In the genomic region with DNA sequence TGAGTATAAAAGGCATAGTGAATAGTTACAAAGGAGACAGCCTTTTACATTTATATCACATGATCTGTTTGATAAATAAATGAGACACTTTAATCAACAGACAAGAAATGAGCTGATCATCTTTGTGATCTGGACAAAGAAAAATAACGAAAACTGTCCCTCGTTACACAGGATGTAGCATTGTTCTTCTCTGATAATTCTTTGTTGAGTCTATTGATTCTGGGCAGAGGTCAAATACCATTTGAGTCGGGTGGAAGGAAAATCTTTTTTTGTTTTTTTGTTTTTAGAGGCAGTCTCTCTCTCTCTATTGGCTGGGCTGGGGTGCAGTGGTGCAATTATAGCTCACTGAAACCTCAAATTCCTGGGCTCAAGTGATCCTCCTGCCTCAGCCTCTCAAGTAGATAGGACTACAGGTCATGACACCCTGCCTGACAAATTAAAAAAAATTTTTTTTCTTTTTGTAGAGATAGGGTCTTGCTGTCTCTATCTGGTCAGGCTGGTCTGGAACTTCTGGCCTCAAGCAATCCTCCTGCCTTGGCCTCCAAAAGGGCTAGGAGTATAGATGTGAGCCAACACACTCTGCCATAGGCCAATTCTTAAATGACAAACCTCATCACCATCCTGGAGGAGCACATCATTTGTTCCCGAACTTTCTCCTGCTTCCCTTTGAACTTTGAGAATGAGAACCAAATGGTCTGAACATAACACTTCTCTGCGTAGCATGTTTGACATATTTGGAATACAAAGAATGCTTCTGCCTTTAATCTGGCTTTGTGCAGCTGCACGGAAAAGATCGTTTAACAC, we compare ENCODE assay signal across 1 cellular context.
TF ChIP-seq lines count a peak whose summit lies in the region.

No MANE protein-coding gene starts in this region.

TF ChIP-seq in HepG2, 621 proteins besides CTCF, POLR2A, EP300 and RAD21 (continued from another document):
- TF ChIP-seq, protein P1, sequence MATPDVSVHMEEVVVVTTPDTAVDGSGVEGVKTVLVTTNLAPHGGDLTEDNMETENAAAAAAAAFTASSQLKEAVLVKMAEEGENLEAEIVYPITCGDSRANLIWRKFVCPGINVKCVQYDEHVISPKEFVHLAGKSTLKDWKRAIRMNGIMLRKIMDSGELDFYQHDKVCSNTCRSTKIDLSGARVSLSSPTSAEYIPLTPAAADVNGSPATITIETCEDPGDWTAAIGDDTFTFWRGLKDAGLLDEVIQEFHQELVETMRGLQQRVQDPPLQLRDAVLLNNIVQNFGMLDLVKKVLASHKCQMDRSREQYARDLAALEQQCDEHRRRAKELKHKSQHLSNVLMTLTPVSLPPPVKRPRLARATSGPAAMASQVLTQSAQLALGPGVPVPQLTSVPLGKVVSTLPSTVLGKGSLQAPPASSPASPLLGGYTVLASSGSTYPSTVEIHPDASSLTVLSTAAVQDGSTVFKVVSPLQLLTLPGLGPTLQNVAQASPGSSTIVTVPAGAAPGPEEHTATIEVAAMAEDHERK (CRISPR knock-in tag; IDR thresholded peaks at IDR 0.05; ENCODE audit: low read depth): no peak
- TF ChIP-seq, protein P2, sequence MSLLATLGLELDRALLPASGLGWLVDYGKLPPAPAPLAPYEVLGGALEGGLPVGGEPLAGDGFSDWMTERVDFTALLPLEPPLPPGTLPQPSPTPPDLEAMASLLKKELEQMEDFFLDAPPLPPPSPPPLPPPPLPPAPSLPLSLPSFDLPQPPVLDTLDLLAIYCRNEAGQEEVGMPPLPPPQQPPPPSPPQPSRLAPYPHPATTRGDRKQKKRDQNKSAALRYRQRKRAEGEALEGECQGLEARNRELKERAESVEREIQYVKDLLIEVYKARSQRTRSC (CRISPR knock-in tag; IDR thresholded peaks at IDR 0.05; ENCODE audit: low read depth): no peak
- TF ChIP-seq ZNF451 (CRISPR knock-in tag; IDR thresholded peaks at IDR 0.05): no peak
- TF ChIP-seq RFX5 (IDR thresholded peaks at IDR 0.05; ENCODE audit: low read depth, low read length): no peak
- TF ChIP-seq, protein P3, sequence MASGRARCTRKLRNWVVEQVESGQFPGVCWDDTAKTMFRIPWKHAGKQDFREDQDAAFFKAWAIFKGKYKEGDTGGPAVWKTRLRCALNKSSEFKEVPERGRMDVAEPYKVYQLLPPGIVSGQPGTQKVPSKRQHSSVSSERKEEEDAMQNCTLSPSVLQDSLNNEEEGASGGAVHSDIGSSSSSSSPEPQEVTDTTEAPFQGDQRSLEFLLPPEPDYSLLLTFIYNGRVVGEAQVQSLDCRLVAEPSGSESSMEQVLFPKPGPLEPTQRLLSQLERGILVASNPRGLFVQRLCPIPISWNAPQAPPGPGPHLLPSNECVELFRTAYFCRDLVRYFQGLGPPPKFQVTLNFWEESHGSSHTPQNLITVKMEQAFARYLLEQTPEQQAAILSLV (CRISPR knock-in tag; IDR thresholded peaks at IDR 0.05; ENCODE audit: borderline replicate concordance): no peak
- no peak for TF ChIP-seq TOE1 (CRISPR knock-in tag; IDR thresholded peaks at IDR 0.05)
- TF ChIP-seq RBFOX2 (IDR thresholded peaks at IDR 0.05; ENCODE audit: low read depth, low read length): no peak
- peak; percentile 64 for TF ChIP-seq PPARG (CRISPR knock-in tag; conservative IDR thresholded peaks at IDR 0.05)
- TF ChIP-seq ZBTB8A (CRISPR knock-in tag; IDR thresholded peaks at IDR 0.05; ENCODE audit: borderline replicate concordance, low read depth): no peak
- TF ChIP-seq, protein P4, sequence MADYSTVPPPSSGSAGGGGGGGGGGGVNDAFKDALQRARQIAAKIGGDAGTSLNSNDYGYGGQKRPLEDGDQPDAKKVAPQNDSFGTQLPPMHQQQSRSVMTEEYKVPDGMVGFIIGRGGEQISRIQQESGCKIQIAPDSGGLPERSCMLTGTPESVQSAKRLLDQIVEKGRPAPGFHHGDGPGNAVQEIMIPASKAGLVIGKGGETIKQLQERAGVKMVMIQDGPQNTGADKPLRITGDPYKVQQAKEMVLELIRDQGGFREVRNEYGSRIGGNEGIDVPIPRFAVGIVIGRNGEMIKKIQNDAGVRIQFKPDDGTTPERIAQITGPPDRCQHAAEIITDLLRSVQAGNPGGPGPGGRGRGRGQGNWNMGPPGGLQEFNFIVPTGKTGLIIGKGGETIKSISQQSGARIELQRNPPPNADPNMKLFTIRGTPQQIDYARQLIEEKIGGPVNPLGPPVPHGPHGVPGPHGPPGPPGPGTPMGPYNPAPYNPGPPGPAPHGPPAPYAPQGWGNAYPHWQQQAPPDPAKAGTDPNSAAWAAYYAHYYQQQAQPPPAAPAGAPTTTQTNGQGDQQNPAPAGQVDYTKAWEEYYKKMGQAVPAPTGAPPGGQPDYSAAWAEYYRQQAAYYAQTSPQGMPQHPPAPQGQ (CRISPR knock-in tag; IDR thresholded peaks at IDR 0.05; ENCODE audit: borderline replicate concordance): no peak
- TF ChIP-seq ZNF567 (CRISPR knock-in tag; IDR thresholded peaks at IDR 0.05; ENCODE audit: borderline replicate concordance): no peak
- TF ChIP-seq, protein P5, sequence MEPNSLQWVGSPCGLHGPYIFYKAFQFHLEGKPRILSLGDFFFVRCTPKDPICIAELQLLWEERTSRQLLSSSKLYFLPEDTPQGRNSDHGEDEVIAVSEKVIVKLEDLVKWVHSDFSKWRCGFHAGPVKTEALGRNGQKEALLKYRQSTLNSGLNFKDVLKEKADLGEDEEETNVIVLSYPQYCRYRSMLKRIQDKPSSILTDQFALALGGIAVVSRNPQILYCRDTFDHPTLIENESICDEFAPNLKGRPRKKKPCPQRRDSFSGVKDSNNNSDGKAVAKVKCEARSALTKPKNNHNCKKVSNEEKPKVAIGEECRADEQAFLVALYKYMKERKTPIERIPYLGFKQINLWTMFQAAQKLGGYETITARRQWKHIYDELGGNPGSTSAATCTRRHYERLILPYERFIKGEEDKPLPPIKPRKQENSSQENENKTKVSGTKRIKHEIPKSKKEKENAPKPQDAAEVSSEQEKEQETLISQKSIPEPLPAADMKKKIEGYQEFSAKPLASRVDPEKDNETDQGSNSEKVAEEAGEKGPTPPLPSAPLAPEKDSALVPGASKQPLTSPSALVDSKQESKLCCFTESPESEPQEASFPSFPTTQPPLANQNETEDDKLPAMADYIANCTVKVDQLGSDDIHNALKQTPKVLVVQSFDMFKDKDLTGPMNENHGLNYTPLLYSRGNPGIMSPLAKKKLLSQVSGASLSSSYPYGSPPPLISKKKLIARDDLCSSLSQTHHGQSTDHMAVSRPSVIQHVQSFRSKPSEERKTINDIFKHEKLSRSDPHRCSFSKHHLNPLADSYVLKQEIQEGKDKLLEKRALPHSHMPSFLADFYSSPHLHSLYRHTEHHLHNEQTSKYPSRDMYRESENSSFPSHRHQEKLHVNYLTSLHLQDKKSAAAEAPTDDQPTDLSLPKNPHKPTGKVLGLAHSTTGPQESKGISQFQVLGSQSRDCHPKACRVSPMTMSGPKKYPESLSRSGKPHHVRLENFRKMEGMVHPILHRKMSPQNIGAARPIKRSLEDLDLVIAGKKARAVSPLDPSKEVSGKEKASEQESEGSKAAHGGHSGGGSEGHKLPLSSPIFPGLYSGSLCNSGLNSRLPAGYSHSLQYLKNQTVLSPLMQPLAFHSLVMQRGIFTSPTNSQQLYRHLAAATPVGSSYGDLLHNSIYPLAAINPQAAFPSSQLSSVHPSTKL (CRISPR knock-in tag; IDR thresholded peaks at IDR 0.05): peak; percentile 40; the same call in 1 of the 2 replicates
- no peak for TF ChIP-seq SOX6 (IDR thresholded peaks at IDR 0.05)
- peak; percentile 89 for TF ChIP-seq SOX6 (CRISPR knock-in tag; IDR thresholded peaks at IDR 0.05)
- no peak for TF ChIP-seq KLF16 (CRISPR knock-in tag; IDR thresholded peaks at IDR 0.05)
- TF ChIP-seq, protein P6, sequence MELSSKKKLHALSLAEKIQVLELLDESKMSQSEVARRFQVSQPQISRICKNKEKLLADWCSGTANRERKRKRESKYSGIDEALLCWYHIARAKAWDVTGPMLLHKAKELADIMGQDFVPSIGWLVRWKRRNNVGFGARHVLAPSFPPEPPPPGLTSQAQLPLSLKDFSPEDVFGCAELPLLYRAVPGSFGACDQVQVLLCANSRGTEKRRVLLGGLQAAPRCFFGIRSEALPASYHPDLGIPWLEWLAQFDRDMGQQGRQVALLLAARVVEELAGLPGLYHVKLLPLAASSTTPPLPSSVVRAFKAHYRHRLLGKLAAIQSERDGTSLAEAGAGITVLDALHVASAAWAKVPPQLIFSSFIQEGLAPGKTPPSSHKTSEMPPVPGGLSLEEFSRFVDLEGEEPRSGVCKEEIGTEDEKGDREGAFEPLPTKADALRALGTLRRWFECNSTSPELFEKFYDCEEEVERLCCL (CRISPR knock-in tag; IDR thresholded peaks at IDR 0.05; ENCODE audit: borderline replicate concordance): no peak
- no peak for TF ChIP-seq ZNF781 (CRISPR knock-in tag; IDR thresholded peaks at IDR 0.05; ENCODE audit: borderline replicate concordance, not compliant biosample characterization)
- TF ChIP-seq, protein P7, sequence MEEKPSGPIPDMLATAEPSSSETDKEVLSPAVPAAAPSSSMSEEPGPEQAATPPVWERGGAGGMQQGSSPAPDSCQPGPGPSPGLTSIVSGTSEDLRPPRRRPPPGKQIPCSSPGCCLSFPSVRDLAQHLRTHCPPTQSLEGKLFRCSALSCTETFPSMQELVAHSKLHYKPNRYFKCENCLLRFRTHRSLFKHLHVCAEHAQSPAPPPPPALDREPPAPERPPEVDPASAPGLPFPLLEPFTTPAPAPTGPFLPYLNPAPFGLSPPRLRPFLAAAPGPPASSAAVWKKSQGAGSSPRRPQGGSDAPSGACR (CRISPR knock-in tag; IDR thresholded peaks at IDR 0.05): no peak
- TF ChIP-seq, protein P8, sequence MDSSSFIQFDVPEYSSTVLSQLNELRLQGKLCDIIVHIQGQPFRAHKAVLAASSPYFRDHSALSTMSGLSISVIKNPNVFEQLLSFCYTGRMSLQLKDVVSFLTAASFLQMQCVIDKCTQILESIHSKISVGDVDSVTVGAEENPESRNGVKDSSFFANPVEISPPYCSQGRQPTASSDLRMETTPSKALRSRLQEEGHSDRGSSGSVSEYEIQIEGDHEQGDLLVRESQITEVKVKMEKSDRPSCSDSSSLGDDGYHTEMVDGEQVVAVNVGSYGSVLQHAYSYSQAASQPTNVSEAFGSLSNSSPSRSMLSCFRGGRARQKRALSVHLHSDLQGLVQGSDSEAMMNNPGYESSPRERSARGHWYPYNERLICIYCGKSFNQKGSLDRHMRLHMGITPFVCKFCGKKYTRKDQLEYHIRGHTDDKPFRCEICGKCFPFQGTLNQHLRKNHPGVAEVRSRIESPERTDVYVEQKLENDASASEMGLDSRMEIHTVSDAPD (CRISPR knock-in tag; IDR thresholded peaks at IDR 0.05): no peak
- TF ChIP-seq ZNF780A (CRISPR knock-in tag; IDR thresholded peaks at IDR 0.05): no peak
- no peak for TF ChIP-seq SYNCRIP (IDR thresholded peaks at IDR 0.05; ENCODE audit: insufficient read depth, low read depth, low read length)
